8 cellular contexts compared by ENCODE assay signal in the genomic region with DNA sequence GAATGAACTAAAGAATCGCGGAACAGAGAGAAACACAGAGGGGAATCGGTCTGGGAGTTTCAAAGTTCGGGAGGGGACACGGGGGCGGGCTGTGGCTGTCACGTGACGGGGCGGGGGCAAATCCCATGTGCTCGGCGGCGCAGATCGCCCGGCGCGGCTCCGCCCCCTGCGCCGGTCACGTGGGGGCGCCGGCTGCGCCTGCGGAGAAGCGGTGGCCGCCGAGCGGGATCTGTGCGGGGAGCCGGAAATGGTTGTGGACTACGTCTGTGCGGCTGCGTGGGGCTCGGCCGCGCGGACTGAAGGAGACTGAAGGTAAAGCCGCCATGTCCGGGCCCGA. TPM values are rescaled to one million over a fixed set of nuclear protein-coding genes. Genes with fewer than 3 reads are reported as not detected.
A peak's percentile ranks its signal among the peaks of the same experiment; 100 is the strongest.
DNase-seq lines count a peak whose midpoint lies in the region; ATAC-seq and TF ChIP-seq lines count a peak whose summit lies in the region.

A gene with protein sequence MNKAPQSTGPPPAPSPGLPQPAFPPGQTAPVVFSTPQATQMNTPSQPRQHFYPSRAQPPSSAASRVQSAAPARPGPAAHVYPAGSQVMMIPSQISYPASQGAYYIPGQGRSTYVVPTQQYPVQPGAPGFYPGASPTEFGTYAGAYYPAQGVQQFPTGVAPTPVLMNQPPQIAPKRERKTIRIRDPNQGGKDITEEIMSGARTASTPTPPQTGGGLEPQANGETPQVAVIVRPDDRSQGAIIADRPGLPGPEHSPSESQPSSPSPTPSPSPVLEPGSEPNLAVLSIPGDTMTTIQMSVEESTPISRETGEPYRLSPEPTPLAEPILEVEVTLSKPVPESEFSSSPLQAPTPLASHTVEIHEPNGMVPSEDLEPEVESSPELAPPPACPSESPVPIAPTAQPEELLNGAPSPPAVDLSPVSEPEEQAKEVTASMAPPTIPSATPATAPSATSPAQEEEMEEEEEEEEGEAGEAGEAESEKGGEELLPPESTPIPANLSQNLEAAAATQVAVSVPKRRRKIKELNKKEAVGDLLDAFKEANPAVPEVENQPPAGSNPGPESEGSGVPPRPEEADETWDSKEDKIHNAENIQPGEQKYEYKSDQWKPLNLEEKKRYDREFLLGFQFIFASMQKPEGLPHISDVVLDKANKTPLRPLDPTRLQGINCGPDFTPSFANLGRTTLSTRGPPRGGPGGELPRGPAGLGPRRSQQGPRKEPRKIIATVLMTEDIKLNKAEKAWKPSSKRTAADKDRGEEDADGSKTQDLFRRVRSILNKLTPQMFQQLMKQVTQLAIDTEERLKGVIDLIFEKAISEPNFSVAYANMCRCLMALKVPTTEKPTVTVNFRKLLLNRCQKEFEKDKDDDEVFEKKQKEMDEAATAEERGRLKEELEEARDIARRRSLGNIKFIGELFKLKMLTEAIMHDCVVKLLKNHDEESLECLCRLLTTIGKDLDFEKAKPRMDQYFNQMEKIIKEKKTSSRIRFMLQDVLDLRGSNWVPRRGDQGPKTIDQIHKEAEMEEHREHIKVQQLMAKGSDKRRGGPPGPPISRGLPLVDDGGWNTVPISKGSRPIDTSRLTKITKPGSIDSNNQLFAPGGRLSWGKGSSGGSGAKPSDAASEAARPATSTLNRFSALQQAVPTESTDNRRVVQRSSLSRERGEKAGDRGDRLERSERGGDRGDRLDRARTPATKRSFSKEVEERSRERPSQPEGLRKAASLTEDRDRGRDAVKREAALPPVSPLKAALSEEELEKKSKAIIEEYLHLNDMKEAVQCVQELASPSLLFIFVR (N-terminal part only) (plus strand): TSS at position 244 of the 337 bp plus-strand sequence. CDS start 1,191 bp downstream, outside the sequence.

- TF ChIP-seq POLR2A in GM19193 (IDR thresholded peaks at IDR 0.05; ENCODE audit: extremely low read depth, insufficient read depth, insufficient read length) = peak; percentile 82

- ATAC-seq in HG03432 (IDR thresholded peaks at IDR 0.05; ENCODE audit: unreplicated experiment) = peak; percentile 87

- DNase-seq in AG20443 (ENCODE audit: low spot score) = peak; percentile 98
- peak; percentile 87 for DNase-seq in NCI-H510A (lab: John Stamatoyannopoulos, UW)
- DNase-seq in activated CD4-positive, alpha-beta T cell treated with anti-CD3 and anti-CD28 coated beads for 24 hours (ENCODE audit: low read depth in 2 of 2) = peak; percentile 87 to 91
- peak; percentile 99 for DNase-seq in cerebellum (ENCODE audit: low spot score)
- peak; percentile 89 for DNase-seq in kidney glomerular epithelial cell (lab: John Stamatoyannopoulos, UW)
- DNase-seq in stimulated activated CD4-positive, alpha-beta T cell treated with anti-CD3 and anti-CD28 coated beads, Interleukin-1b, Interleukin-23, amount 100 ng/mL, for 1 hour (ENCODE audit: low read depth in 2 of 2) = peak; percentile 81 to 88

RNA-seq across cellular contexts. Expression of the gene that starts here (rescaled TPM):
- total RNA-seq in cerebellum = 83.3 TPM

Comparison
In these comparisons a context has a peak if more than half of its experiments do, and no peak if none do; other contexts are left out.
1. Peak in every context shown above with its lines: DNase-seq and ATAC-seq.